ENCODE assay signal across 1 cellular context in the genomic region with DNA sequence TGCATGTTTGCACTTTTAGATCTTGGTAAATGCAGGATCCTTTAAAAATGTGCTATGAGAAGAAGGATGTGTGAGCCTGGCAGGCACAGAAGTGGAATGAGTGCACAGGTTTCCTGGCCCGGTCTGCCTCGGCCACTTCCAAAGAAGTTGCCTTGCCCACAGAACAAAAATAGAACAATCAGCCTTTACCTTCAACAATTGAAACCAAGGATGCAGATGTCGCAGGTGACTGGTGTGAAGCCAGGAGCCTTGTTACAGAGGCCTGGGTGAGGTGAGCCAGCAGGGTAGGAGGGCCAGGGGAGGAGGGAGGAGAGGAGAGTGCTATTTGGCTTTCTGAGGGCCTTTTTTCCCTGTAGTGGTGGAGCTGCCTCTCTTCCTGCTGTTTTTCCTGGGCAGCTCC.
TF ChIP-seq lines count a peak whose summit lies in the region.

No MANE protein-coding gene starts in this region.

TF ChIP-seq in GM23338, 12 proteins besides CTCF, POLR2A, EP300 and RAD21:
- TF ChIP-seq JUNB (IDR thresholded peaks at IDR 0.05; ENCODE audit: unreplicated experiment) (no peak), EZH2 (IDR thresholded peaks at IDR 0.05; ENCODE audit: low read depth, unreplicated experiment) (no peak), STAT1 (IDR thresholded peaks at IDR 0.05; ENCODE audit: unreplicated experiment) (no peak), ZNF331 (CRISPR knock-in tag; IDR thresholded peaks at IDR 0.05; ENCODE audit: low read depth) (no peak), NANOG (IDR thresholded peaks at IDR 0.05; ENCODE audit: borderline replicate concordance) (no peak), ZNF114 (CRISPR knock-in tag; IDR thresholded peaks at IDR 0.05) (no peak), POLR2AphosphoS5 (IDR thresholded peaks at IDR 0.05; ENCODE audit: low read depth) (no peak), CREB1 (CRISPR knock-in tag; IDR thresholded peaks at IDR 0.05; ENCODE audit: low read depth) (no peak), EZH2phosphoT487 (IDR thresholded peaks at IDR 0.05; ENCODE audit: unreplicated experiment) (no peak)
- TF ChIP-seq, protein P1, sequence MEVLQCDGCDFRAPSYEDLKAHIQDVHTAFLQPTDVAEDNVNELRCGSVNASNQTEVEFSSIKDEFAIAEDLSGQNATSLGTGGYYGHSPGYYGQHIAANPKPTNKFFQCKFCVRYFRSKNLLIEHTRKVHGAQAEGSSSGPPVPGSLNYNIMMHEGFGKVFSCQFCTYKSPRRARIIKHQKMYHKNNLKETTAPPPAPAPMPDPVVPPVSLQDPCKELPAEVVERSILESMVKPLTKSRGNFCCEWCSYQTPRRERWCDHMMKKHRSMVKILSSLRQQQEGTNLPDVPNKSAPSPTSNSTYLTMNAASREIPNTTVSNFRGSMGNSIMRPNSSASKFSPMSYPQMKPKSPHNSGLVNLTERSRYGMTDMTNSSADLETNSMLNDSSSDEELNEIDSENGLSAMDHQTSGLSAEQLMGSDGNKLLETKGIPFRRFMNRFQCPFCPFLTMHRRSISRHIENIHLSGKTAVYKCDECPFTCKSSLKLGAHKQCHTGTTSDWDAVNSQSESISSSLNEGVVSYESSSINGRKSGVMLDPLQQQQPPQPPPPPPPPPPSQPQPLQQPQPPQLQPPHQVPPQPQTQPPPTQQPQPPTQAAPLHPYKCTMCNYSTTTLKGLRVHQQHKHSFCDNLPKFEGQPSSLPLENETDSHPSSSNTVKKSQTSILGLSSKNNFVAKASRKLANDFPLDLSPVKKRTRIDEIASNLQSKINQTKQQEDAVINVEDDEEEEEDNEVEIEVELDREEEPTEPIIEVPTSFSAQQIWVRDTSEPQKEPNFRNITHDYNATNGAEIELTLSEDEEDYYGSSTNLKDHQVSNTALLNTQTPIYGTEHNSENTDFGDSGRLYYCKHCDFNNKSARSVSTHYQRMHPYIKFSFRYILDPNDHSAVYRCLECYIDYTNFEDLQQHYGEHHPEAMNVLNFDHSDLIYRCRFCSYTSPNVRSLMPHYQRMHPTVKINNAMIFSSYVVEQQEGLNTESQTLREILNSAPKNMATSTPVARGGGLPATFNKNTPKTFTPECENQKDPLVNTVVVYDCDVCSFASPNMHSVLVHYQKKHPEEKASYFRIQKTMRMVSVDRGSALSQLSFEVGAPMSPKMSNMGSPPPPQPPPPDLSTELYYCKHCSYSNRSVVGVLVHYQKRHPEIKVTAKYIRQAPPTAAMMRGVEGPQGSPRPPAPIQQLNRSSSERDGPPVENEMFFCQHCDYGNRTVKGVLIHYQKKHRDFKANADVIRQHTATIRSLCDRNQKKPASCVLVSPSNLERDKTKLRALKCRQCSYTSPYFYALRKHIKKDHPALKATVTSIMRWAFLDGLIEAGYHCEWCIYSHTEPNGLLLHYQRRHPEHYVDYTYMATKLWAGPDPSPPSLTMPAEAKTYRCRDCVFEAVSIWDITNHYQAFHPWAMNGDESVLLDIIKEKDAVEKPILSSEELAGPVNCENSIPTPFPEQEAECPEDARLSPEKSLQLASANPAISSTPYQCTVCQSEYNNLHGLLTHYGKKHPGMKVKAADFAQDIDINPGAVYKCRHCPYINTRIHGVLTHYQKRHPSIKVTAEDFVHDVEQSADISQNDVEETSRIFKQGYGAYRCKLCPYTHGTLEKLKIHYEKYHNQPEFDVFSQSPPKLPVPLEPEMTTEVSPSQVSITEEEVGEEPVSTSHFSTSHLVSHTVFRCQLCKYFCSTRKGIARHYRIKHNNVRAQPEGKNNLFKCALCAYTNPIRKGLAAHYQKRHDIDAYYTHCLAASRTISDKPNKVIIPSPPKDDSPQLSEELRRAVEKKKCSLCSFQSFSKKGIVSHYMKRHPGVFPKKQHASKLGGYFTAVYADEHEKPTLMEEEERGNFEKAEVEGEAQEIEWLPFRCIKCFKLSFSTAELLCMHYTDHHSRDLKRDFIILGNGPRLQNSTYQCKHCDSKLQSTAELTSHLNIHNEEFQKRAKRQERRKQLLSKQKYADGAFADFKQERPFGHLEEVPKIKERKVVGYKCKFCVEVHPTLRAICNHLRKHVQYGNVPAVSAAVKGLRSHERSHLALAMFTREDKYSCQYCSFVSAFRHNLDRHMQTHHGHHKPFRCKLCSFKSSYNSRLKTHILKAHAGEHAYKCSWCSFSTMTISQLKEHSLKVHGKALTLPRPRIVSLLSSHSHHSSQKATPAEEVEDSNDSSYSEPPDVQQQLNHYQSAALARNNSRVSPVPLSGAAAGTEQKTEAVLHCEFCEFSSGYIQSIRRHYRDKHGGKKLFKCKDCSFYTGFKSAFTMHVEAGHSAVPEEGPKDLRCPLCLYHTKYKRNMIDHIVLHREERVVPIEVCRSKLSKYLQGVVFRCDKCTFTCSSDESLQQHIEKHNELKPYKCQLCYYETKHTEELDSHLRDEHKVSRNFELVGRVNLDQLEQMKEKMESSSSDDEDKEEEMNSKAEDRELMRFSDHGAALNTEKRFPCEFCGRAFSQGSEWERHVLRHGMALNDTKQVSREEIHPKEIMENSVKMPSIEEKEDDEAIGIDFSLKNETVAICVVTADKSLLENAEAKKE (CRISPR knock-in tag; IDR thresholded peaks at IDR 0.05): no peak
- TF ChIP-seq, protein P2, sequence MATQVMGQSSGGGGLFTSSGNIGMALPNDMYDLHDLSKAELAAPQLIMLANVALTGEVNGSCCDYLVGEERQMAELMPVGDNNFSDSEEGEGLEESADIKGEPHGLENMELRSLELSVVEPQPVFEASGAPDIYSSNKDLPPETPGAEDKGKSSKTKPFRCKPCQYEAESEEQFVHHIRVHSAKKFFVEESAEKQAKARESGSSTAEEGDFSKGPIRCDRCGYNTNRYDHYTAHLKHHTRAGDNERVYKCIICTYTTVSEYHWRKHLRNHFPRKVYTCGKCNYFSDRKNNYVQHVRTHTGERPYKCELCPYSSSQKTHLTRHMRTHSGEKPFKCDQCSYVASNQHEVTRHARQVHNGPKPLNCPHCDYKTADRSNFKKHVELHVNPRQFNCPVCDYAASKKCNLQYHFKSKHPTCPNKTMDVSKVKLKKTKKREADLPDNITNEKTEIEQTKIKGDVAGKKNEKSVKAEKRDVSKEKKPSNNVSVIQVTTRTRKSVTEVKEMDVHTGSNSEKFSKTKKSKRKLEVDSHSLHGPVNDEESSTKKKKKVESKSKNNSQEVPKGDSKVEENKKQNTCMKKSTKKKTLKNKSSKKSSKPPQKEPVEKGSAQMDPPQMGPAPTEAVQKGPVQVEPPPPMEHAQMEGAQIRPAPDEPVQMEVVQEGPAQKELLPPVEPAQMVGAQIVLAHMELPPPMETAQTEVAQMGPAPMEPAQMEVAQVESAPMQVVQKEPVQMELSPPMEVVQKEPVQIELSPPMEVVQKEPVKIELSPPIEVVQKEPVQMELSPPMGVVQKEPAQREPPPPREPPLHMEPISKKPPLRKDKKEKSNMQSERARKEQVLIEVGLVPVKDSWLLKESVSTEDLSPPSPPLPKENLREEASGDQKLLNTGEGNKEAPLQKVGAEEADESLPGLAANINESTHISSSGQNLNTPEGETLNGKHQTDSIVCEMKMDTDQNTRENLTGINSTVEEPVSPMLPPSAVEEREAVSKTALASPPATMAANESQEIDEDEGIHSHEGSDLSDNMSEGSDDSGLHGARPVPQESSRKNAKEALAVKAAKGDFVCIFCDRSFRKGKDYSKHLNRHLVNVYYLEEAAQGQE (IDR thresholded peaks at IDR 0.05; ENCODE audit: unreplicated experiment): no peak
- TF ChIP-seq, protein P3, sequence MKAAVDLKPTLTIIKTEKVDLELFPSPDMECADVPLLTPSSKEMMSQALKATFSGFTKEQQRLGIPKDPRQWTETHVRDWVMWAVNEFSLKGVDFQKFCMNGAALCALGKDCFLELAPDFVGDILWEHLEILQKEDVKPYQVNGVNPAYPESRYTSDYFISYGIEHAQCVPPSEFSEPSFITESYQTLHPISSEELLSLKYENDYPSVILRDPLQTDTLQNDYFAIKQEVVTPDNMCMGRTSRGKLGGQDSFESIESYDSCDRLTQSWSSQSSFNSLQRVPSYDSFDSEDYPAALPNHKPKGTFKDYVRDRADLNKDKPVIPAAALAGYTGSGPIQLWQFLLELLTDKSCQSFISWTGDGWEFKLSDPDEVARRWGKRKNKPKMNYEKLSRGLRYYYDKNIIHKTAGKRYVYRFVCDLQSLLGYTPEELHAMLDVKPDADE (IDR thresholded peaks at IDR 0.05): no peak
